In genomic region chr10:22630229-22631174, GRCh38 we compare ENCODE assay signal across 8 cellular contexts.
DNase-seq lines count a peak whose midpoint lies in the region; ATAC-seq, FAIRE-seq and TF ChIP-seq lines count a peak whose summit lies in the region.

No MANE protein-coding gene starts in this region.

- H3K4me3 ChIP-seq in A673 (ENCODE audit: low read depth, low read length, poor library complexity, severe bottlenecking), result no peak overlapping the region
- H3K4me3 ChIP-seq in tibial artery, result no peak overlapping the region

- POLR2A ChIA-PET in A673 (lab: Charles Lee; ENCODE audit: low non-redundant PET), result no interaction called here

- CTCF ChIA-PET in A673 (lab: Charles Lee), result interaction anchor here (0.7 kb wide), 1 partner anchor 387 kb away, joined by 3 read pairs; no protein-coding TSS in a partner anchor

- peak overlapping the region; percentile 99 for H3K27ac Mint-ChIP-seq in natural killer cell

- H3K9me3 ChIP-seq in A673 (ENCODE audit: low read depth, low read length, poor library complexity, severe bottlenecking), result no peaks in the 10 kb centered on the region
- H3K9me3 ChIP-seq in tibial artery, result no peaks in the 10 kb centered on the region

- DNase-seq in A673 (ENCODE audit: low spot score), result peak; percentile 65
- peak; percentile 41 for DNase-seq in RCC 7860 (ENCODE audit: low spot score)
- DNase-seq in dermis blood vessel endothelial cell, result peak; percentile 56
- no peak for DNase-seq in natural killer cell
- DNase-seq in tibial artery, result no peak
- no peak for DNase-seq in NCI-H1417 treated with DMSO at 0.1 percent for 48 hours (lab: John Stamatoyannopoulos, UW)

- H3K36me3 ChIP-seq in A673 (ENCODE audit: insufficient read depth, low read length, poor library complexity, severe bottlenecking) (no peaks in the 10 kb centered on the region), tibial artery (no peaks in the 10 kb centered on the region)

- H3K9me3 Mint-ChIP-seq in natural killer cell, result no peaks in the 10 kb centered on the region

- no peaks in the 10 kb centered on the region for H3K27me3 Mint-ChIP-seq in natural killer cell (ENCODE audit: low read depth in 2 of 2)

- TF ChIP-seq CTCF in A673 (conservative IDR thresholded peaks at IDR 0.05; ENCODE audit: low read depth, low read length), result no peak
- no peak for TF ChIP-seq CTCF in natural killer cell (IDR thresholded peaks at IDR 0.05)
- TF ChIP-seq CTCF in tibial artery (IDR thresholded peaks at IDR 0.05), result no peak

- no peaks in the 10 kb centered on the region for H3K27me3 ChIP-seq in A673 (replicated peaks; ENCODE audit: insufficient read depth, low read depth, low read length, poor library complexity)
- H3K27me3 ChIP-seq in tibial artery, result no peaks in the 10 kb centered on the region

- H3K4me1 ChIP-seq in A673 (ENCODE audit: insufficient read depth, low read length, poor library complexity, severe bottlenecking) (peaks cover 42% of the 10 kb centered on the region), tibial artery (peaks cover 0 to 48% (median 5%) of the 10 kb centered on the region in 4 donors)

- intact Hi-C loops in A673 (cut with micrococcal nuclease; ENCODE audit: unreplicated experiment), result no loop called here
- intact Hi-C loops in natural killer cell (cut with micrococcal nuclease), result loop anchor here (2.0 to 5.0 kb wide), 4 partner anchors 20 to 82 kb away; no protein-coding TSS in a partner anchor
- intact Hi-C loops in tibial artery (cut with DNase I; ENCODE audit: low total_unique reads), result no loop called here

- FAIRE-seq in RCC 7860 (lab: Jason Lieb, UNC), result peak; percentile 54

- no TSS peak for BruUV-seq in A673 (replicated peaks; lab: Mats Ljungman, UMichigan)

- H3K27ac ChIP-seq in A673 (ENCODE audit: low read depth, low read length, poor library complexity, severe bottlenecking) (peak overlapping the region; percentile 43), tibial artery (no peak overlapping the region)

- no peaks in the 10 kb centered on the region for H3K36me3 Mint-ChIP-seq in natural killer cell

- H3K4me1 Mint-ChIP-seq in natural killer cell, result peaks cover 94 to 96% of the 10 kb centered on the region in 2 donors

- peak overlapping the region; percentile 90 for H3K4me3 Mint-ChIP-seq in natural killer cell

- ATAC-seq in GM18858 (IDR thresholded peaks at IDR 0.05; ENCODE audit: unreplicated experiment), result peak; percentile 78
- peak; percentile 88 for ATAC-seq in HG02943 (IDR thresholded peaks at IDR 0.05; ENCODE audit: low read depth, unreplicated experiment)
- ATAC-seq in natural killer cell, result peak; percentile 67 to 81 (median 73)

Comparison
In these comparisons a context has a peak if more than half of its experiments do, and no peak if none do; other contexts are left out.
1. DNase-seq: peak in A673 (single experiment), RCC 7860 (single experiment) and dermis blood vessel endothelial cell (single experiment); none in natural killer cell (single experiment), tibial artery (0 of 2) and NCI-H1417 treated with DMSO at 0.1 percent for 48 hours (single experiment).
2. Peak in every context shown above with its lines, with median percentiles within 50 percentile points of each other: ATAC-seq.